In genomic region chr21:22842875-22843274, GRCh38 we compare ENCODE assay signal across 18 cellular contexts.
DNase-seq lines count a peak whose midpoint lies in the region; ATAC-seq, FAIRE-seq and TF ChIP-seq lines count a peak whose summit lies in the region.
"Had no signal": no experiment of that assay in that cellular context is flagged by ENCODE, and none has a peak within 500 bp of the region (broad histone marks: within the 10 kb centered on the region; RNA-seq: fewer than 3 reads in every experiment).

No MANE protein-coding gene starts in this region.

- DNase-seq in GM23338 (ENCODE audit: low spot score) (peak; percentile 2), NCI-H1105 (lab: John Stamatoyannopoulos, UW) (peak; percentile 38), NCI-H69 (lab: John Stamatoyannopoulos, UW) (peak; percentile 82), endothelial cell of umbilical vein (ENCODE audit: low read depth, low spot score) (no peak), globus pallidus (ENCODE audit: low spot score) (no peak), NAMALWA (ENCODE audit: low spot score) (no peak)
- DNase-seq: Calu3; CD4-positive, alpha-beta T cell; DMS79; NCI-H1694 treated with DMSO at 0.1 percent for 48 hours; NCI-H774; T-cell; T-helper 9 cell had no signal

- H3K36me3 Mint-ChIP-seq in GM23338 (ENCODE audit: low read depth): peaks cover 24% of the 10 kb centered on the region
- H3K36me3 Mint-ChIP-seq: T-cell had no signal

- no peak for FAIRE-seq in endothelial cell of umbilical vein (lab: Jason Lieb, UNC)
- FAIRE-seq: K562 had no signal

- H3F3A ChIP-seq in GM23338 (replicated peaks; ENCODE audit: low read depth): no peaks in the 10 kb centered on the region

- H3K9me1 ChIP-seq in endothelial cell of umbilical vein (replicated peaks; ENCODE audit: control insufficient read depth, extremely low read depth, insufficient read depth, low read length): no peaks in the 10 kb centered on the region

- no peaks in the 10 kb centered on the region for H3K4me1 Mint-ChIP-seq in GM23338
- H3K4me1 Mint-ChIP-seq: B cell, T-cell had no signal

- no peak for TF ChIP-seq CTCF in GM23338 (conservative IDR thresholded peaks at IDR 0.05; ENCODE audit: low read depth in 2 of 2)
- TF ChIP-seq CTCF in endothelial cell of umbilical vein (IDR thresholded peaks at IDR 0.05; ENCODE audit: extremely low read depth in 1 of 2, insufficient read depth in 1 of 2, low read depth in 1 of 2, low read length in 2 of 2): no peak

- H4K20me1 ChIP-seq in GM23338 (replicated peaks; ENCODE audit: insufficient read depth): no peaks in the 10 kb centered on the region
- no peaks in the 10 kb centered on the region for H4K20me1 ChIP-seq in endothelial cell of umbilical vein (replicated peaks; ENCODE audit: control insufficient read depth, extremely low read depth, insufficient read depth, low read length)

- TF ChIP-seq POLR2A in endothelial cell of umbilical vein (IDR thresholded peaks at IDR 0.05; ENCODE audit: low read depth, low read length): no peak

- H3K27me3 ChIP-seq in GM23338 (ENCODE audit: insufficient read depth) (no peaks in the 10 kb centered on the region), endothelial cell of umbilical vein (ENCODE audit: control insufficient read depth in 2 of 2, insufficient read depth in 2 of 2, low read length in 2 of 2) (no peaks in the 10 kb centered on the region)

- no peak overlapping the region for H3K4me3 Mint-ChIP-seq in GM23338
- H3K4me3 Mint-ChIP-seq: B cell; CD4-positive, alpha-beta T cell; T-cell had no signal

- no TSS peak for BruUV-seq in endothelial cell of umbilical vein (replicated peaks; lab: Mats Ljungman, UMichigan)

- no peaks in the 10 kb centered on the region for H3K9me2 ChIP-seq in GM23338 (ENCODE audit: insufficient read depth)

- H3K4me2 ChIP-seq in GM23338 (no peak overlapping the region), endothelial cell of umbilical vein (ENCODE audit: insufficient read depth, low read length) (no peak overlapping the region)

- dilution Hi-C loops in endothelial cell of umbilical vein (cut with MboI; ENCODE audit: extremely low pct_ligation_motif_present, low sequenced_read_pairs): no loop called here

- H3K27ac ChIP-seq in GM23338 (ENCODE audit: low read depth) (no peak overlapping the region), endothelial cell of umbilical vein (ENCODE audit: insufficient read depth, low read depth, low read length) (no peak overlapping the region)
- H3K27ac ChIP-seq: SK-N-MC had no signal

- CTCF ChIA-PET in endothelial cell of umbilical vein (lab: Charles Lee): no interaction called here

- POLR2A ChIA-PET in endothelial cell of umbilical vein (lab: Charles Lee): no interaction called here

- no peaks in the 10 kb centered on the region for H3K4me1 ChIP-seq in GM23338 (ENCODE audit: insufficient read depth)
- H3K4me1 ChIP-seq in endothelial cell of umbilical vein (ENCODE audit: control insufficient read depth, extremely low read depth, insufficient read depth, low read length): no peaks in the 10 kb centered on the region

- H2AFZ ChIP-seq in GM23338 (no peak overlapping the region), endothelial cell of umbilical vein (ENCODE audit: low read depth, low read length) (peak overlapping the region; percentile 1)

- H3K9me3 Mint-ChIP-seq in GM23338: peaks cover 31% of the 10 kb centered on the region

- H3K27me3 Mint-ChIP-seq in GM23338 (ENCODE audit: insufficient read depth, low read depth, poor library complexity): no peaks in the 10 kb centered on the region
- H3K27me3 Mint-ChIP-seq: B cell; CD4-positive, alpha-beta T cell; T-cell had no signal

- H3K36me3 ChIP-seq in GM23338 (ENCODE audit: insufficient read depth) (no peaks in the 10 kb centered on the region), endothelial cell of umbilical vein (ENCODE audit: control insufficient read depth in 2 of 2, extremely low read depth in 1 of 2, insufficient read depth in 2 of 2, low read length in 2 of 2) (no peaks in the 10 kb centered on the region)

- H3K4me3 ChIP-seq in GM23338 (no peak overlapping the region), endothelial cell of umbilical vein (replicated peaks in 1 of 3; ENCODE audit: insufficient read depth in 1 of 3, low read depth in 1 of 3, low read length in 3 of 3) (no peak overlapping the region)
- H3K4me3 ChIP-seq: K562, SK-N-MC had no signal

- no peak overlapping the region for H3K9ac ChIP-seq in endothelial cell of umbilical vein (replicated peaks; ENCODE audit: extremely low read depth, insufficient read depth, low read length)

- H3K79me2 ChIP-seq in GM23338 (replicated peaks; ENCODE audit: insufficient read depth): no peaks in the 10 kb centered on the region
- no peaks in the 10 kb centered on the region for H3K79me2 ChIP-seq in endothelial cell of umbilical vein (ENCODE audit: control insufficient read depth, insufficient read depth, low read length)

- no peak overlapping the region for H3K27ac Mint-ChIP-seq in GM23338
- H3K27ac Mint-ChIP-seq: B cell; CD4-positive, alpha-beta T cell; T-cell had no signal

- intact Hi-C loops in endothelial cell of umbilical vein (cut with micrococcal nuclease): no loop called here

- peak; percentile 43; the same call in 2 of the 3 replicates for ATAC-seq in GM23338
- ATAC-seq in GM19324 (IDR thresholded peaks at IDR 0.05; ENCODE audit: low FRiP score, unreplicated experiment): no peak
- ATAC-seq: HCT116, K562, T-cell had no signal

- H3K9me3 ChIP-seq in endothelial cell of umbilical vein (replicated peaks; ENCODE audit: control insufficient read depth, insufficient read depth, low read length): no peaks in the 10 kb centered on the region

TF ChIP-seq in GM23338, 12 proteins besides CTCF, POLR2A, EP300 and RAD21 (continues in another document):
- TF ChIP-seq EZH2 (IDR thresholded peaks at IDR 0.05; ENCODE audit: low read depth, unreplicated experiment) (no peak), ETS1 (IDR thresholded peaks at IDR 0.05) (no peak), POLR2AphosphoS5 (IDR thresholded peaks at IDR 0.05; ENCODE audit: low read depth) (no peak), CREB1 (CRISPR knock-in tag; IDR thresholded peaks at IDR 0.05; ENCODE audit: low read depth) (no peak)

TF ChIP-seq in endothelial cell of umbilical vein, 7 proteins besides CTCF, POLR2A, EP300 and RAD21:
- TF ChIP-seq MAX (IDR thresholded peaks at IDR 0.05; ENCODE audit: insufficient read depth, insufficient read length): no peak
- TF ChIP-seq GATA2 (IDR thresholded peaks at IDR 0.05; ENCODE audit: insufficient read depth, insufficient read length, low read depth, low read length): no peak
- TF ChIP-seq POLR2AphosphoS5 (IDR thresholded peaks at IDR 0.05; ENCODE audit: insufficient read depth, low read depth, low read length): no peak
- no peak for TF ChIP-seq MYC (IDR thresholded peaks at IDR 0.05; ENCODE audit: low read depth, low read length)
- TF ChIP-seq FOS (IDR thresholded peaks at IDR 0.05; ENCODE audit: borderline replicate concordance, insufficient read depth, low read length): no peak
- TF ChIP-seq EZH2 (IDR thresholded peaks at IDR 0.05; ENCODE audit: borderline replicate concordance, low read depth, low read length, severe bottlenecking): no peak
- no peak for TF ChIP-seq JUN (IDR thresholded peaks at IDR 0.05; ENCODE audit: borderline replicate concordance, insufficient read depth, insufficient read length, low read depth)

Comparison
In these comparisons a context has a peak if more than half of its experiments do, and no peak if none do; other contexts are left out.
1. DNase-seq: peak in GM23338 (single experiment), NCI-H1105 (single experiment) and NCI-H69 (single experiment); none in endothelial cell of umbilical vein (single experiment), globus pallidus (single experiment) and NAMALWA (single experiment).